1 cellular context compared by ENCODE assay signal in genomic region chr12:7403466-7403865, GRCh38.
TF ChIP-seq lines count a peak whose summit lies in the region.

No MANE protein-coding gene starts in this region.

TF ChIP-seq in H1, 55 proteins besides CTCF, POLR2A, EP300 and RAD21 (continued from another document):
- no peak for TF ChIP-seq CHD7 (IDR thresholded peaks at IDR 0.05; ENCODE audit: insufficient replicate concordance, low read length)
- no peak for TF ChIP-seq KDM5A (IDR thresholded peaks at IDR 0.05; ENCODE audit: low read length)
- TF ChIP-seq TEAD4 (IDR thresholded peaks at IDR 0.05; ENCODE audit: low read depth, low read length) = no peak
- TF ChIP-seq CHD2 (IDR thresholded peaks at IDR 0.05; ENCODE audit: low read length) = no peak
- TF ChIP-seq TAF7 (optimal IDR thresholded peaks at IDR 0.05; ENCODE audit: borderline replicate concordance, low read depth, low read length) = no peak
- no peak for TF ChIP-seq GTF2F1 (IDR thresholded peaks at IDR 0.05; ENCODE audit: borderline replicate concordance, low read depth, low read length)
- TF ChIP-seq RXRA (IDR thresholded peaks at IDR 0.05; ENCODE audit: insufficient read depth, low read depth, low read length) = no peak
- TF ChIP-seq NRF1 (IDR thresholded peaks at IDR 0.05; ENCODE audit: low read depth, low read length) = no peak
- no peak for TF ChIP-seq EZH2 (IDR thresholded peaks at IDR 0.05; ENCODE audit: low read depth, low read length, severe bottlenecking)
- no peak for TF ChIP-seq TAF1 (IDR thresholded peaks at IDR 0.05; ENCODE audit: low read depth, low read length)
- no peak for TF ChIP-seq POLR2AphosphoS5 (IDR thresholded peaks at IDR 0.05; ENCODE audit: low read depth, low read length)
- no peak for TF ChIP-seq RFX5 (IDR thresholded peaks at IDR 0.05; ENCODE audit: borderline replicate concordance, low read depth, low read length)
- TF ChIP-seq RBBP5 (IDR thresholded peaks at IDR 0.05; ENCODE audit: borderline replicate concordance, low read depth, low read length) = no peak
- no peak for TF ChIP-seq CBX8 (IDR thresholded peaks at IDR 0.05; ENCODE audit: borderline replicate concordance, low read depth, low read length)
